3 cellular contexts compared by ENCODE assay signal in the genomic region with DNA sequence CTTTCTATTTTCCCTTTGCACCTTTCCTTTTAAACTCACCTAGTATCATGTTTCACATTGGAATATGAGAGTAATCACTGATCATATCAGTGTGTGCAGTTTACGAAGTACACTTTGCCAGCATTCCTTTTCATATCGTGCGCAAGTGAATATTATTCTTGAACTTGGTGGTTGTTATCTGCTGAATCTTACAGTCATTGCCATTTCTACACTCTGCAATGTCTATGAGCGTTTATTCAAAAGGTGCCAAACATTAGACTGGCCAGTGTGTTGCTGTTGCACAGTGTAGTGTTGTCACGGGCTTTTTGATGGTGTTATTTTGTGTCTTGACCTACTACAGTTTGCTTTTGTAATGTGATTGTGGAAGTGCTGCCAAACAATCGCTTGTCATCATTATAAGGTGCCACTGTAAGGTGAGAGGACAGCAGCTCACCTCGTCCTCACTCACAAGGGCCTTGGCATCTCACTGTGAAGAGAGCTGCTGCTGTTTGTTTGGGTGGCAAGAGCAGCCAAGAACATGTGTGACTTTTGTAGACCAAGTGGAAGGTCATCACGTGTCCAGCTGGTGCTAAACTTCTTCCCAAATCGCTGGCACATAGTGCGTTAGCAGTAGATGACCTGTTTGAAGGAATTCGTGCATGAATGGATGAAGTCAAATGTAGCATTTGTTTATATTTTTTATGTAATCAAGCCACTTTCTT.
A peak's percentile ranks its signal among the peaks of the same experiment; 100 is the strongest.
TF ChIP-seq lines count a peak whose summit lies in the region.

No MANE protein-coding gene starts in this region.

TF ChIP-seq in liver, 16 proteins besides CTCF, POLR2A, EP300 and RAD21:
- TF ChIP-seq, protein P1, sequence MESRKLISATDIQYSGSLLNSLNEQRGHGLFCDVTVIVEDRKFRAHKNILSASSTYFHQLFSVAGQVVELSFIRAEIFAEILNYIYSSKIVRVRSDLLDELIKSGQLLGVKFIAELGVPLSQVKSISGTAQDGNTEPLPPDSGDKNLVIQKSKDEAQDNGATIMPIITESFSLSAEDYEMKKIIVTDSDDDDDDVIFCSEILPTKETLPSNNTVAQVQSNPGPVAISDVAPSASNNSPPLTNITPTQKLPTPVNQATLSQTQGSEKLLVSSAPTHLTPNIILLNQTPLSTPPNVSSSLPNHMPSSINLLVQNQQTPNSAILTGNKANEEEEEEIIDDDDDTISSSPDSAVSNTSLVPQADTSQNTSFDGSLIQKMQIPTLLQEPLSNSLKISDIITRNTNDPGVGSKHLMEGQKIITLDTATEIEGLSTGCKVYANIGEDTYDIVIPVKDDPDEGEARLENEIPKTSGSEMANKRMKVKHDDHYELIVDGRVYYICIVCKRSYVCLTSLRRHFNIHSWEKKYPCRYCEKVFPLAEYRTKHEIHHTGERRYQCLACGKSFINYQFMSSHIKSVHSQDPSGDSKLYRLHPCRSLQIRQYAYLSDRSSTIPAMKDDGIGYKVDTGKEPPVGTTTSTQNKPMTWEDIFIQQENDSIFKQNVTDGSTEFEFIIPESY (IDR thresholded peaks at IDR 0.05): no peak
- no peak for TF ChIP-seq TAF1 (conservative IDR thresholded peaks at IDR 0.05)
- no peak for TF ChIP-seq NR2F2 (IDR thresholded peaks at IDR 0.05)
- TF ChIP-seq, protein P2, sequence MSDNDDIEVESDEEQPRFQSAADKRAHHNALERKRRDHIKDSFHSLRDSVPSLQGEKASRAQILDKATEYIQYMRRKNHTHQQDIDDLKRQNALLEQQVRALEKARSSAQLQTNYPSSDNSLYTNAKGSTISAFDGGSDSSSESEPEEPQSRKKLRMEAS (IDR thresholded peaks at IDR 0.05): peak; percentile 58
- peak in 1 of 2 donors; percentile 48 for TF ChIP-seq EGR1 (IDR thresholded peaks at IDR 0.05; ENCODE audit: low read depth in 2 of 2)
- TF ChIP-seq RXRA (IDR thresholded peaks at IDR 0.05): peak; percentile 52 to 87
- peak; percentile 26 for TF ChIP-seq SP1 (IDR thresholded peaks at IDR 0.05)
- peak; percentile 70 for TF ChIP-seq FOXA1 (IDR thresholded peaks at IDR 0.05)
- peak; percentile 46 for TF ChIP-seq YY1 (IDR thresholded peaks at IDR 0.05)
- peak in 1 of 2 donors; percentile 60 for TF ChIP-seq JUND (IDR thresholded peaks at IDR 0.05)
- peak; percentile 35 to 78 for TF ChIP-seq HNF4A (conservative IDR thresholded peaks at IDR 0.05)
- no peak for TF ChIP-seq HNF4G (IDR thresholded peaks at IDR 0.05)
- TF ChIP-seq, protein P3, sequence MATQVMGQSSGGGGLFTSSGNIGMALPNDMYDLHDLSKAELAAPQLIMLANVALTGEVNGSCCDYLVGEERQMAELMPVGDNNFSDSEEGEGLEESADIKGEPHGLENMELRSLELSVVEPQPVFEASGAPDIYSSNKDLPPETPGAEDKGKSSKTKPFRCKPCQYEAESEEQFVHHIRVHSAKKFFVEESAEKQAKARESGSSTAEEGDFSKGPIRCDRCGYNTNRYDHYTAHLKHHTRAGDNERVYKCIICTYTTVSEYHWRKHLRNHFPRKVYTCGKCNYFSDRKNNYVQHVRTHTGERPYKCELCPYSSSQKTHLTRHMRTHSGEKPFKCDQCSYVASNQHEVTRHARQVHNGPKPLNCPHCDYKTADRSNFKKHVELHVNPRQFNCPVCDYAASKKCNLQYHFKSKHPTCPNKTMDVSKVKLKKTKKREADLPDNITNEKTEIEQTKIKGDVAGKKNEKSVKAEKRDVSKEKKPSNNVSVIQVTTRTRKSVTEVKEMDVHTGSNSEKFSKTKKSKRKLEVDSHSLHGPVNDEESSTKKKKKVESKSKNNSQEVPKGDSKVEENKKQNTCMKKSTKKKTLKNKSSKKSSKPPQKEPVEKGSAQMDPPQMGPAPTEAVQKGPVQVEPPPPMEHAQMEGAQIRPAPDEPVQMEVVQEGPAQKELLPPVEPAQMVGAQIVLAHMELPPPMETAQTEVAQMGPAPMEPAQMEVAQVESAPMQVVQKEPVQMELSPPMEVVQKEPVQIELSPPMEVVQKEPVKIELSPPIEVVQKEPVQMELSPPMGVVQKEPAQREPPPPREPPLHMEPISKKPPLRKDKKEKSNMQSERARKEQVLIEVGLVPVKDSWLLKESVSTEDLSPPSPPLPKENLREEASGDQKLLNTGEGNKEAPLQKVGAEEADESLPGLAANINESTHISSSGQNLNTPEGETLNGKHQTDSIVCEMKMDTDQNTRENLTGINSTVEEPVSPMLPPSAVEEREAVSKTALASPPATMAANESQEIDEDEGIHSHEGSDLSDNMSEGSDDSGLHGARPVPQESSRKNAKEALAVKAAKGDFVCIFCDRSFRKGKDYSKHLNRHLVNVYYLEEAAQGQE (IDR thresholded peaks at IDR 0.05): no peak
- TF ChIP-seq FOXA2 (IDR thresholded peaks at IDR 0.05): no peak
- TF ChIP-seq, protein P4, sequence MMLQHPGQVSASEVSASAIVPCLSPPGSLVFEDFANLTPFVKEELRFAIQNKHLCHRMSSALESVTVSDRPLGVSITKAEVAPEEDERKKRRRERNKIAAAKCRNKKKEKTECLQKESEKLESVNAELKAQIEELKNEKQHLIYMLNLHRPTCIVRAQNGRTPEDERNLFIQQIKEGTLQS (IDR thresholded peaks at IDR 0.05): no peak
- no peak for TF ChIP-seq GABPA (IDR thresholded peaks at IDR 0.05 in 1 of 2, conservative IDR thresholded peaks at IDR 0.05 in 1 of 2)

TF ChIP-seq in HepG2, 621 proteins besides CTCF, POLR2A, EP300 and RAD21:
- TF ChIP-seq MED13 (CRISPR knock-in tag; IDR thresholded peaks at IDR 0.05): no peak
- no peak for TF ChIP-seq RFX1 (IDR thresholded peaks at IDR 0.05)
- no peak for TF ChIP-seq REPIN1 (CRISPR knock-in tag; IDR thresholded peaks at IDR 0.05; ENCODE audit: borderline replicate concordance, low read depth)
- TF ChIP-seq, protein P5, sequence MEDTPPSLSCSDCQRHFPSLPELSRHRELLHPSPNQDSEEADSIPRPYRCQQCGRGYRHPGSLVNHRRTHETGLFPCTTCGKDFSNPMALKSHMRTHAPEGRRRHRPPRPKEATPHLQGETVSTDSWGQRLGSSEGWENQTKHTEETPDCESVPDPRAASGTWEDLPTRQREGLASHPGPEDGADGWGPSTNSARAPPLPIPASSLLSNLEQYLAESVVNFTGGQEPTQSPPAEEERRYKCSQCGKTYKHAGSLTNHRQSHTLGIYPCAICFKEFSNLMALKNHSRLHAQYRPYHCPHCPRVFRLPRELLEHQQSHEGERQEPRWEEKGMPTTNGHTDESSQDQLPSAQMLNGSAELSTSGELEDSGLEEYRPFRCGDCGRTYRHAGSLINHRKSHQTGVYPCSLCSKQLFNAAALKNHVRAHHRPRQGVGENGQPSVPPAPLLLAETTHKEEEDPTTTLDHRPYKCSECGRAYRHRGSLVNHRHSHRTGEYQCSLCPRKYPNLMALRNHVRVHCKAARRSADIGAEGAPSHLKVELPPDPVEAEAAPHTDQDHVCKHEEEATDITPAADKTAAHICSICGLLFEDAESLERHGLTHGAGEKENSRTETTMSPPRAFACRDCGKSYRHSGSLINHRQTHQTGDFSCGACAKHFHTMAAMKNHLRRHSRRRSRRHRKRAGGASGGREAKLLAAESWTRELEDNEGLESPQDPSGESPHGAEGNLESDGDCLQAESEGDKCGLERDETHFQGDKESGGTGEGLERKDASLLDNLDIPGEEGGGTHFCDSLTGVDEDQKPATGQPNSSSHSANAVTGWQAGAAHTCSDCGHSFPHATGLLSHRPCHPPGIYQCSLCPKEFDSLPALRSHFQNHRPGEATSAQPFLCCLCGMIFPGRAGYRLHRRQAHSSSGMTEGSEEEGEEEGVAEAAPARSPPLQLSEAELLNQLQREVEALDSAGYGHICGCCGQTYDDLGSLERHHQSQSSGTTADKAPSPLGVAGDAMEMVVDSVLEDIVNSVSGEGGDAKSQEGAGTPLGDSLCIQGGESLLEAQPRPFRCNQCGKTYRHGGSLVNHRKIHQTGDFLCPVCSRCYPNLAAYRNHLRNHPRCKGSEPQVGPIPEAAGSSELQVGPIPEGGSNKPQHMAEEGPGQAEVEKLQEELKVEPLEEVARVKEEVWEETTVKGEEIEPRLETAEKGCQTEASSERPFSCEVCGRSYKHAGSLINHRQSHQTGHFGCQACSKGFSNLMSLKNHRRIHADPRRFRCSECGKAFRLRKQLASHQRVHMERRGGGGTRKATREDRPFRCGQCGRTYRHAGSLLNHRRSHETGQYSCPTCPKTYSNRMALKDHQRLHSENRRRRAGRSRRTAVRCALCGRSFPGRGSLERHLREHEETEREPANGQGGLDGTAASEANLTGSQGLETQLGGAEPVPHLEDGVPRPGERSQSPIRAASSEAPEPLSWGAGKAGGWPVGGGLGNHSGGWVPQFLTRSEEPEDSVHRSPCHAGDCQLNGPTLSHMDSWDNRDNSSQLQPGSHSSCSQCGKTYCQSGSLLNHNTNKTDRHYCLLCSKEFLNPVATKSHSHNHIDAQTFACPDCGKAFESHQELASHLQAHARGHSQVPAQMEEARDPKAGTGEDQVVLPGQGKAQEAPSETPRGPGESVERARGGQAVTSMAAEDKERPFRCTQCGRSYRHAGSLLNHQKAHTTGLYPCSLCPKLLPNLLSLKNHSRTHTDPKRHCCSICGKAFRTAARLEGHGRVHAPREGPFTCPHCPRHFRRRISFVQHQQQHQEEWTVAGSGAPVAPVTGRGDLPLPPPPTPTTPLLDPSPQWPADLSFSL (CRISPR knock-in tag; IDR thresholded peaks at IDR 0.05): no peak
- no peak for TF ChIP-seq ZNF274 (CRISPR knock-in tag; IDR thresholded peaks at IDR 0.05)

TF ChIP-seq in H1, 55 proteins besides CTCF, POLR2A, EP300 and RAD21:
- no peak for TF ChIP-seq KDM5A (IDR thresholded peaks at IDR 0.05; ENCODE audit: low read length)
